21 cellular contexts compared by ENCODE assay signal in the genomic region with DNA sequence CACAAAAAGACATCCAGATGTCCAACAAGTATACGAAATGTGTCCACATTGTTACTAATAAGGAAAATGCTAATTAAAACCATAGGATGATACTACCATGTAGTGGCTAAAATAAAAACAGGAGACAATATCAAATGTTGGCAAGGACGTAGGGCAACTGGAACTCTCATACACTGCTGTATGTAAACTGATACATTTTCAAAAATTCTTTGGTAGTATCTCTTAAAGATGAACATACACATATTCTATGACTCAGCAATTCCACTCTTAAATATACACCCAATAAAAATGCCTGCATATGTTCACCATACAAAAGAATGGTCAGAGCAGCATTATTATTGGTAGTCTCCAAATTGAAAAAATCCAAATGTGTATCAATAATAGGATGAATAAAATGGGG. TPM values are rescaled to one million over a fixed set of nuclear protein-coding genes. Genes with fewer than 3 reads are reported as not detected.
DNase-seq lines count a peak whose midpoint lies in the region; ATAC-seq, FAIRE-seq and TF ChIP-seq lines count a peak whose summit lies in the region.
"Had no signal": no experiment of that assay in that cellular context is flagged by ENCODE, and none has a peak within 500 bp of the region (broad histone marks: within the 10 kb centered on the region; RNA-seq: fewer than 3 reads in every experiment).

No MANE protein-coding gene starts in this region.

- H3K14ac ChIP-seq in H1 (ENCODE audit: insufficient read length), result no peak overlapping the region

- no peak overlapping the region for H2BK120ac ChIP-seq in H1 (replicated peaks; ENCODE audit: low read depth, low read length)

- no peaks in the 10 kb centered on the region for H3K27me3 ChIP-seq in PC-3 (ENCODE audit: low read length)
- H3K27me3 ChIP-seq in H1 (replicated peaks in 1 of 4; ENCODE audit: control insufficient read depth in 3 of 4, extremely low read depth in 1 of 4, insufficient read depth in 3 of 4, low read length in 3 of 4), result no peaks in the 10 kb centered on the region
- H3K27me3 ChIP-seq: BLaER1 treated with 17β-estradiol and CSF1 and Interleukin-3, amounts not matched to agents 10 nM and 100 nM had no signal

- H3K23me2 ChIP-seq in H1 (ENCODE audit: low read depth, low read length), result no peaks in the 10 kb centered on the region; the same call in 1 of the 2 replicates

- H3K4ac ChIP-seq in H1 (replicated peaks; ENCODE audit: insufficient read length, low read depth, low read length), result no peak overlapping the region

- H4K91ac ChIP-seq in H1 (replicated peaks; ENCODE audit: insufficient read length, low read length), result no peak overlapping the region

- WGBS in A549 (ENCODE audit: missing lambda C conversion rate), result 72% methylated on average over 2 of the region's 2 CpGs
- 90% methylated on average over 2 of the region's 2 CpGs; no CpG with 5 or more reads in 1 of the 2 experiments for WGBS in H1 (ENCODE audit: extremely low coverage in 1 of 2, insufficient coverage in 1 of 2, insufficient read length in 1 of 2, insufficient replicate concordance in 2 of 2, low coverage in 1 of 2, low lambda C conversion rate in 2 of 2, missing lambda C conversion rate in 1 of 2), 2 experiments

- H2BK5ac ChIP-seq in H1 (ENCODE audit: low read depth, low read length), result no peak overlapping the region

- H2AK5ac ChIP-seq in H1 (ENCODE audit: low read depth, low read length), result no peak overlapping the region

- H2BK12ac ChIP-seq in H1 (ENCODE audit: low read depth, low read length), result no peak overlapping the region

- H3K9ac ChIP-seq in PC-3 (ENCODE audit: low read length) (no peak overlapping the region), H1 (replicated peaks in 1 of 4; ENCODE audit: extremely low read depth in 1 of 4, low read depth in 3 of 4, low read length in 3 of 4) (no peak overlapping the region)
- H3K9ac ChIP-seq: BLaER1 treated with 17β-estradiol and CSF1 and Interleukin-3, amounts not matched to agents 10 nM and 100 nM had no signal

- no peaks in the 10 kb centered on the region for H3K79me2 ChIP-seq in PC-3 (ENCODE audit: low read length)
- no peaks in the 10 kb centered on the region for H3K79me2 ChIP-seq in H1 (ENCODE audit: control insufficient read depth in 1 of 2, insufficient read depth in 2 of 2, low read length in 2 of 2)

- POLR2A ChIA-PET in A549 (lab: Yijun Ruan, JAX) (no interaction called here), PC-3 (lab: Charles Lee; ENCODE audit: unreplicated experiment) (no interaction called here), H1 (lab: Charles Lee; ENCODE audit: partially characterized antibody) (interaction anchor here (1.2 kb wide), 1 partner anchor 27 kb away, joined by 3 read pairs; no protein-coding TSS in a partner anchor)

- H3K23ac ChIP-seq in H1 (ENCODE audit: insufficient read length), result no peak overlapping the region

- H3K4me2 ChIP-seq in A549, result no peak overlapping the region
- H3K4me2 ChIP-seq in PC-3 (ENCODE audit: low read length), result no peak overlapping the region
- H3K4me2 ChIP-seq in H1 (ENCODE audit: insufficient read depth in 1 of 2, low read depth in 2 of 2, low read length in 2 of 2), result no peak overlapping the region
- H3K4me2 ChIP-seq: BLaER1 treated with 17β-estradiol and CSF1 and Interleukin-3, amounts not matched to agents 10 nM and 100 nM had no signal

- no TSS peak for BruUV-seq in PC-3 (replicated peaks; lab: Mats Ljungman, UMichigan)

- H2AFZ ChIP-seq in PC-3 (ENCODE audit: low read length), result no peak overlapping the region
- no peak overlapping the region for H2AFZ ChIP-seq in H1 (ENCODE audit: low read length)

- H2BK15ac ChIP-seq in H1 (ENCODE audit: low read length), result no peak overlapping the region

- H3K79me1 ChIP-seq in H1 (ENCODE audit: low read depth, low read length), result no peaks in the 10 kb centered on the region

- H3K4me1 ChIP-seq in A549, result no peaks in the 10 kb centered on the region
- H3K4me1 ChIP-seq in PC-3 (ENCODE audit: insufficient read depth, low read length), result no peaks in the 10 kb centered on the region
- H3K4me1 ChIP-seq in H1 (replicated peaks in 1 of 4; ENCODE audit: control insufficient read depth in 3 of 4, insufficient read depth in 4 of 4, low read length in 3 of 4), result peaks cover 0 to 11% (median 4%) of the 10 kb centered on the region in 4 experiments; a peak in 5 of 7 replicates
- H3K4me1 ChIP-seq: BLaER1 treated with 17β-estradiol and CSF1 and Interleukin-3, amounts not matched to agents 10 nM and 100 nM had no signal

- H3K9me2 ChIP-seq in PC-3 (replicated peaks; ENCODE audit: low read length), result no peaks in the 10 kb centered on the region

- TF ChIP-seq EP300 in A549 (IDR thresholded peaks at IDR 0.05), result no peak
- no peak for TF ChIP-seq EP300 in H1 (IDR thresholded peaks at IDR 0.05; ENCODE audit: borderline replicate concordance in 1 of 2, low read depth in 2 of 2, low read length in 2 of 2)

- ATAC-seq in A549, result no peak
- ATAC-seq in PC-3, result no peak
- ATAC-seq: CD8-positive, alpha-beta T cell had no signal

- no peak overlapping the region for H3K18ac ChIP-seq in H1 (ENCODE audit: extremely low read depth, low read length)

- no peak overlapping the region for H3K27ac ChIP-seq in A549
- H3K27ac ChIP-seq in PC-3 (ENCODE audit: low read length), result no peak overlapping the region
- H3K27ac ChIP-seq in H1 (ENCODE audit: low read depth, low read length), result no peak overlapping the region
- H3K27ac ChIP-seq: BLaER1 treated with 17β-estradiol and CSF1 and Interleukin-3, amounts not matched to agents 10 nM and 100 nM; C4-2B had no signal

- H4K5ac ChIP-seq in H1 (ENCODE audit: insufficient read length, low read depth, low read length), result no peak overlapping the region

- intact Hi-C loops in PC-3 (cut with micrococcal nuclease), result no loop called here

- TF ChIP-seq POLR2A in A549 (IDR thresholded peaks at IDR 0.05; ENCODE audit: low read length), result no peak
- TF ChIP-seq POLR2A in H54 (IDR thresholded peaks at IDR 0.05; ENCODE audit: low read depth, low read length), result no peak
- TF ChIP-seq POLR2A in H1 (IDR thresholded peaks at IDR 0.05; ENCODE audit: control extremely low read depth in 1 of 2, low read depth in 2 of 2, low read length in 2 of 2), result no peak

- no peak overlapping the region for H4K8ac ChIP-seq in H1 (ENCODE audit: extremely low read depth, insufficient read depth, low read length)

- no peak overlapping the region for H3K56ac ChIP-seq in H1 (replicated peaks; ENCODE audit: insufficient read length, low read depth, low read length)

- CTCF ChIA-PET in A549 (lab: Yijun Ruan, JAX), result no interaction called here
- CTCF ChIA-PET in PC-3 (lab: Charles Lee), result no interaction called here
- CTCF ChIA-PET in H1 (lab: Charles Lee; ENCODE audit: partially characterized antibody), result no interaction called here

- no peak overlapping the region for H2BK20ac ChIP-seq in H1 (ENCODE audit: low read length)

- FAIRE-seq in A549 (lab: Jason Lieb, UNC) (no peak), H54 (lab: Jason Lieb, UNC) (peak; percentile 15), H1 (lab: Jason Lieb, UNC) (no peak)
- FAIRE-seq: A204.1, G401.6, GM12891, GM19239 had no signal

- H4K20me1 ChIP-seq in PC-3 (ENCODE audit: low read length) (no peaks in the 10 kb centered on the region), H1 (replicated peaks in 1 of 2; ENCODE audit: control insufficient read depth in 1 of 2, insufficient read depth in 2 of 2, low read length in 2 of 2) (peaks cover 0 to 2% of the 10 kb centered on the region in 2 experiments)
- H4K20me1 ChIP-seq: BLaER1 treated with 17β-estradiol and CSF1 and Interleukin-3, amounts not matched to agents 10 nM and 100 nM had no signal

- TF ChIP-seq CTCF in A549 (IDR thresholded peaks at IDR 0.05) (no peak), PC-3 (conservative IDR thresholded peaks at IDR 0.05; ENCODE audit: low read depth, low read length) (no peak), H1 (IDR thresholded peaks at IDR 0.05; ENCODE audit: control extremely low read depth in 1 of 3, insufficient read depth in 1 of 3, low read depth in 1 of 3, low read length in 3 of 3) (no peak)

- no peak for DNase-seq in A549 (ENCODE audit: low read depth in 1 of 2, low spot score in 1 of 2)
- no peak for DNase-seq in H54 (ENCODE audit: insufficient read length, low spot score)
- DNase-seq in PC-3, result peak; percentile 3
- no peak for DNase-seq in H1 (ENCODE audit: low read depth in 1 of 2, low spot score in 2 of 2)
- no peak for DNase-seq in putamen (ENCODE audit: low spot score)
- DNase-seq in NCI-H1694 treated with DMSO at 0.1 percent for 48 hours (lab: John Stamatoyannopoulos, UW), result no peak
- DNase-seq in cerebellar cortex (ENCODE audit: low spot score), result no peak
- no peak for DNase-seq in DMS114 treated with DMSO at 0.1 percent for 48 hours (lab: John Stamatoyannopoulos, UW; ENCODE audit: unreplicated experiment)
- DNase-seq: 8988T; AML-193; CD4-positive, alpha-beta T cell; CD8-positive, alpha-beta T cell; DMS 273 treated with DMSO at 0.1 percent for 48 hours; DMS79 treated with DMSO at 0.1 percent for 48 hours; GF-D8 had no signal

- H3K36me3 ChIP-seq in PC-3 (ENCODE audit: low read depth, low read length) (no peaks in the 10 kb centered on the region), H1 (ENCODE audit: control insufficient read depth in 2 of 4, insufficient read depth in 4 of 4, low read length in 3 of 4) (no peaks in the 10 kb centered on the region)
- H3K36me3 ChIP-seq: BLaER1 treated with 17β-estradiol and CSF1 and Interleukin-3, amounts not matched to agents 10 nM and 100 nM had no signal

- TF ChIP-seq RAD21 in A549 (conservative IDR thresholded peaks at IDR 0.05 in 1 of 2, IDR thresholded peaks at IDR 0.05 in 1 of 2) (no peak), H1 (IDR thresholded peaks at IDR 0.05 in 1 of 2, conservative IDR thresholded peaks at IDR 0.05 in 1 of 2; ENCODE audit: low read depth in 2 of 2, low read length in 2 of 2) (no peak)

- H3K4me3 ChIP-seq in A549 (no peak overlapping the region), PC-3 (ENCODE audit: low read length) (no peak overlapping the region), H1 (ENCODE audit: extremely low read depth in 1 of 4, insufficient read depth in 2 of 4, low read depth in 3 of 4, low read length in 4 of 4) (no peak overlapping the region)
- H3K4me3 ChIP-seq: BLaER1 treated with 17β-estradiol and CSF1 and Interleukin-3, amounts not matched to agents 10 nM and 100 nM had no signal

- H3F3A ChIP-seq in PC-3 (ENCODE audit: low read length, unreplicated experiment), result no peaks in the 10 kb centered on the region

- H3K9me3 ChIP-seq in A549 (peaks cover 17% of the 10 kb centered on the region; the same call in 2 of the 3 replicates), PC-3 (ENCODE audit: low read length) (no peaks in the 10 kb centered on the region), H1 (ENCODE audit: insufficient read depth in 2 of 2, low read depth in 1 of 2, low read length in 1 of 2) (no peaks in the 10 kb centered on the region)

RNA-seq across cellular contexts. Expression of gene CCDC180, which starts 2.9 kb away (rescaled TPM):
- polyA plus RNA-seq in A549 (2011; rRNA removed), result 1.7 and 2.2 TPM in 2 replicates
- polyA plus RNA-seq in A549 (2012; cell fraction: cytosol; rRNA removed), result 0.21 and 0.23 TPM in 2 replicates
- polyA plus RNA-seq in A549 (2012; cell fraction: nucleus; rRNA removed), result 0.98 and 1.6 TPM in 2 replicates
- polyA plus RNA-seq in A549 (2017; fragmentation: RNase III; extraction: RNeasy Plus Mini Kit Qiagen cat#74134 plus additional on column Dnase treatment), result 1.6 to 2.4 TPM (median 2.2 TPM) in 3 replicates
- polyA minus RNA-seq in A549 (2011; rRNA and poly(A)+ RNA removed), result 2.1 and 2.7 TPM in 2 replicates
- 0.55 and 0.69 TPM in 2 replicates for total RNA-seq in PC-3 (2014; rRNA removed)
- total RNA-seq in H1 (2021; fragmentation: NEBNext Ultra II Directional; extraction: Animal tissue kit (Norgen Biotek cat#: 25700)), result 3.6 and 8.2 TPM in 2 replicates
- polyA plus RNA-seq in H1 (2011; rRNA removed), result 1.1 and 2.6 TPM in 2 replicates
- 2.9 TPM for polyA plus RNA-seq in H1 (2011; cell fraction: cytosol; rRNA removed)
- 13.0 TPM for polyA plus RNA-seq in H1 (2011; cell fraction: nucleus; rRNA removed)
- 4.8 to 7.4 TPM (median 6.2 TPM) in 4 replicates for polyA plus RNA-seq in H1 (2012, experiment 1 of 2)
- 0.04 TPM for polyA plus RNA-seq in H1 (2012, experiment 2 of 2)
- 3.6 TPM for polyA plus RNA-seq in H1 (2013, experiment 1 of 2)
- 2.8 TPM for polyA plus RNA-seq in H1 (2013, experiment 2 of 2)
- 2.5 and 4.4 TPM in 2 replicates for polyA minus RNA-seq in H1 (2011; rRNA and poly(A)+ RNA removed)
- polyA minus RNA-seq in H1 (2011; cell fraction: cytosol; rRNA and poly(A)+ RNA removed), result 1.8 TPM
- polyA minus RNA-seq in H1 (2011; cell fraction: nucleus; rRNA and poly(A)+ RNA removed), result 18.0 TPM

Comparison
In these comparisons a context has a peak if more than half of its experiments do, and no peak if none do; other contexts are left out.
1. Of the 18 proteins assayed by ChIP-seq in both H1 and A549: peak only in H1: none; only in A549: MAFK; in both: none; in neither: 17.